ENCODE assay signal across 27 cellular contexts in the genomic region with DNA sequence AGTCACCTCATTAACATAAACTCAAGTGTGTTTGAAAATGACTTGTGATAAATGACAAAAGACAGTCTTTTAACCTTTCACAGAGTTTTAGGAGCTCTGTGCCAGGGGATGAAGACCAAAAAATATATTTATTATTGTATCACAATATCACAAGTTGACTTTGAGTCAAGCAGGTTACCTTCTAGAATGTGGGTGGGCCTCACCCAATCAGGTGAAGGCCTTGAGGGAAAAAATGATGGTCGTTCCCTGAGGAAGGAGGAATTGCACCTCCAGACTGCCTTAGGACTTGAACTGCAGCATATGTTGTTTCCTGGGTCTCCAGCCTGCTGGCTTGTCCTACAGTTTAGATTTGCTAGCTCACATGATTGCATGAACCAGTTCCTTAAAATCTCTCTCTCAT. TPM values are rescaled to one million over a fixed set of nuclear protein-coding genes. Genes with fewer than 3 reads are reported as not detected.
DNase-seq lines count a peak whose midpoint lies in the region; ATAC-seq, FAIRE-seq and TF ChIP-seq lines count a peak whose summit lies in the region.
"Had no signal": no experiment of that assay in that cellular context is flagged by ENCODE, and none has a peak within 500 bp of the region (broad histone marks: within the 10 kb centered on the region; RNA-seq: fewer than 3 reads in every experiment).

No MANE protein-coding gene starts in this region.

- TF ChIP-seq POLR2A in K562 (conservative IDR thresholded peaks at IDR 0.05), result no peak

- POLR2A ChIA-PET in HEK293 (lab: Yijun Ruan, JAX) (no interaction called here), HEK293T (lab: Yijun Ruan, JAX) (interaction anchor here (0.8 kb wide), 1 partner anchor 42 kb away, joined by 4 read pairs; the partner anchor contains the start of gene PANK3), K562 (lab: Yijun Ruan, JAX) (no interaction called here)

- no TSS peak for BruUV-seq in K562 (replicated peaks; lab: Mats Ljungman, UMichigan)

- H3K9me3 ChIP-seq in HEK293 (ENCODE audit: control insufficient read depth, insufficient read depth, low read depth, low read length), result no peaks in the 10 kb centered on the region
- no peaks in the 10 kb centered on the region for H3K9me3 ChIP-seq in K562 (replicated peaks; ENCODE audit: control insufficient read depth, insufficient read depth, low read depth, low read length)
- H3K9me3 ChIP-seq: BE2C, BLaER1 had no signal

- no peaks in the 10 kb centered on the region for H3K36me3 ChIP-seq in HEK293 (ENCODE audit: control insufficient read depth in 2 of 2, insufficient read depth in 1 of 2, low read length in 2 of 2)
- no peaks in the 10 kb centered on the region for H3K36me3 ChIP-seq in K562 (ENCODE audit: control insufficient read depth, insufficient read depth, low read length)
- H3K36me3 ChIP-seq: BE2C, BLaER1 had no signal

- TF ChIP-seq RAD21 in K562 (CRISPR knock-in tag; conservative IDR thresholded peaks at IDR 0.05 in 1 of 2, IDR thresholded peaks at IDR 0.05 in 1 of 2), result no peak

- no peak for TF ChIP-seq EP300 in K562 (IDR thresholded peaks at IDR 0.05; ENCODE audit: low read length)

- in situ Hi-C loops in K562 (cut with MboI), result no loop called here

- CTCF ChIA-PET in HEK293 (lab: Yijun Ruan, JAX), result interaction anchor here (0.8 kb wide), 1 partner anchor 11 kb away, joined by 5 read pairs; no protein-coding TSS in a partner anchor
- CTCF ChIA-PET in HEK293T (lab: Yijun Ruan, JAX), result interaction anchor here (0.9 kb wide), 1 partner anchor 10 kb away, joined by 3 read pairs; no protein-coding TSS in a partner anchor
- CTCF ChIA-PET in K562 (lab: Yijun Ruan, JAX; ENCODE audit: low intra/inter-chr PET ratio), result no interaction called here

- H3K9me1 ChIP-seq in K562 (ENCODE audit: control insufficient read depth, insufficient read depth, low read length), result no peaks in the 10 kb centered on the region

- H4K20me1 ChIP-seq in K562 (replicated peaks; ENCODE audit: control insufficient read depth, insufficient read depth, low read length), result no peaks in the 10 kb centered on the region
- H4K20me1 ChIP-seq: BLaER1 had no signal

- H3K4me1 ChIP-seq in HEK293 (ENCODE audit: control insufficient read depth, insufficient read depth, low read length), result no peaks in the 10 kb centered on the region
- no peaks in the 10 kb centered on the region for H3K4me1 ChIP-seq in K562 (replicated peaks in 1 of 2; ENCODE audit: control insufficient read depth in 2 of 2, insufficient read depth in 2 of 2, low read length in 2 of 2)
- H3K4me1 ChIP-seq: BE2C, BLaER1 had no signal

- H3K27ac ChIP-seq in HEK293 (ENCODE audit: extremely low read depth, low read depth, low read length) (no peak overlapping the region), K562 (ENCODE audit: extremely low read depth, low read depth, low read length) (no peak overlapping the region)
- H3K27ac ChIP-seq: BLaER1 had no signal

- FAIRE-seq in K562 (lab: Jason Lieb, UNC), result no peak
- FAIRE-seq: A204.1, GM12878, GM12892, GM18507, GM19239 had no signal

- no peak overlapping the region for H3K4me3 ChIP-seq in HEK293 (ENCODE audit: low read depth, low read length)
- H3K4me3 ChIP-seq in K562, result no peak overlapping the region
- H3K4me3 ChIP-seq: BLaER1, GM12878 had no signal

- H3K4me2 ChIP-seq in K562 (ENCODE audit: insufficient read depth, low read length), result no peak overlapping the region
- H3K4me2 ChIP-seq: BLaER1 had no signal

- peaks cover 3 to 7% of the 10 kb centered on the region in 2 experiments; a peak in 4 of 5 replicates for H3K27me3 ChIP-seq in K562 (ENCODE audit: control insufficient read depth in 2 of 2, insufficient read depth in 2 of 2, low read length in 2 of 2)
- H3K27me3 ChIP-seq: BE2C, BLaER1 had no signal

- intact Hi-C loops in K562 (cut with micrococcal nuclease), result no loop called here

- TF ChIP-seq CTCF in HEK293 (tag by site-specific recombination; IDR thresholded peaks at IDR 0.05) (no peak), K562 (IDR thresholded peaks at IDR 0.05 in 2 of 3, conservative IDR thresholded peaks at IDR 0.05 in 1 of 3; ENCODE audit: insufficient read depth in 2 of 3, low read depth in 1 of 3, low read length in 3 of 3) (no peak)

- H3K79me2 ChIP-seq in K562 (ENCODE audit: control insufficient read depth, insufficient read depth, low read length), result no peaks in the 10 kb centered on the region

- 0% methylated on average over 1 of the region's 1 CpG for WGBS in K562 (ENCODE audit: insufficient coverage, low coverage, missing lambda C conversion rate)

- no peak for ATAC-seq in K562
- ATAC-seq in left lobe of liver, result no peak
- ATAC-seq in GM18907 (IDR thresholded peaks at IDR 0.05; ENCODE audit: unreplicated experiment), result no peak
- ATAC-seq: GM12878 had no signal

- no peak overlapping the region for H3K9ac ChIP-seq in K562 (ENCODE audit: insufficient read depth in 1 of 2, low read depth in 2 of 2, low read length in 2 of 2)
- H3K9ac ChIP-seq: BLaER1 had no signal

- H2AFZ ChIP-seq in K562 (ENCODE audit: low read depth, low read length), result no peak overlapping the region

- DNase-seq in HEK293T (ENCODE audit: extremely low spot score) (no peak), K562 (ENCODE audit: extremely low read depth in 1 of 4, low spot score in 3 of 4) (no peak), left lobe of liver (ENCODE audit: low spot score) (no peak)
- DNase-seq in activated CD8-positive, alpha-beta memory T cell treated with anti-CD3 and anti-CD28 coated beads, Interleukin-2, amount 50 U/mL, for 48 hours, result no peak
- DNase-seq: 8988T; ACHN; BE2C; C1 segment of cervical spinal cord; CD4-positive, alpha-beta memory T cell; CD4-positive, CD25-positive, alpha-beta regulatory T cell; CD8-positive, alpha-beta memory T cell; COR-L47; DMS 273 treated with DMSO at 0.1 percent for 48 hours; DMS153; DMS53; DMS79; DND-41; EL; GDM1 had no signal

TF ChIP-seq in HEK293, 187 proteins besides CTCF, POLR2A, EP300 and RAD21:
- no peak for TF ChIP-seq ZNF132 (tag by site-specific recombination; IDR thresholded peaks at IDR 0.05; ENCODE audit: borderline replicate concordance)
- peak; percentile 99 for TF ChIP-seq ZNF10 (tag by site-specific recombination; IDR thresholded peaks at IDR 0.05)

TF ChIP-seq in HEK293T, 16 proteins besides CTCF, POLR2A, EP300 and RAD21:
- no peak for TF ChIP-seq ARNT (IDR thresholded peaks at IDR 0.05)
- TF ChIP-seq SP1 (IDR thresholded peaks at IDR 0.05), result no peak
- TF ChIP-seq, protein P1, sequence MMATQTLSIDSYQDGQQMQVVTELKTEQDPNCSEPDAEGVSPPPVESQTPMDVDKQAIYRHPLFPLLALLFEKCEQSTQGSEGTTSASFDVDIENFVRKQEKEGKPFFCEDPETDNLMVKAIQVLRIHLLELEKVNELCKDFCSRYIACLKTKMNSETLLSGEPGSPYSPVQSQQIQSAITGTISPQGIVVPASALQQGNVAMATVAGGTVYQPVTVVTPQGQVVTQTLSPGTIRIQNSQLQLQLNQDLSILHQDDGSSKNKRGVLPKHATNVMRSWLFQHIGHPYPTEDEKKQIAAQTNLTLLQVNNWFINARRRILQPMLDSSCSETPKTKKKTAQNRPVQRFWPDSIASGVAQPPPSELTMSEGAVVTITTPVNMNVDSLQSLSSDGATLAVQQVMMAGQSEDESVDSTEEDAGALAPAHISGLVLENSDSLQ (IDR thresholded peaks at IDR 0.05), result no peak
- TF ChIP-seq L3MBTL2 (conservative IDR thresholded peaks at IDR 0.05), result no peak
- no peak for TF ChIP-seq BHLHE40 (IDR thresholded peaks at IDR 0.05; ENCODE audit: borderline replicate concordance)
- TF ChIP-seq FOXK2 (IDR thresholded peaks at IDR 0.05), result no peak
- peak; percentile 72 for TF ChIP-seq FOXM1 (IDR thresholded peaks at IDR 0.05; ENCODE audit: borderline replicate concordance)
- TF ChIP-seq LEF1 (IDR thresholded peaks at IDR 0.05; ENCODE audit: borderline replicate concordance), result no peak
- no peak for TF ChIP-seq CTBP1 (IDR thresholded peaks at IDR 0.05; ENCODE audit: borderline replicate concordance)

TF ChIP-seq in K562, 482 proteins besides CTCF, POLR2A, EP300 and RAD21:
- no peak for TF ChIP-seq NCOA4 (IDR thresholded peaks at IDR 0.05; ENCODE audit: partially characterized antibody)
- TF ChIP-seq, protein P2, sequence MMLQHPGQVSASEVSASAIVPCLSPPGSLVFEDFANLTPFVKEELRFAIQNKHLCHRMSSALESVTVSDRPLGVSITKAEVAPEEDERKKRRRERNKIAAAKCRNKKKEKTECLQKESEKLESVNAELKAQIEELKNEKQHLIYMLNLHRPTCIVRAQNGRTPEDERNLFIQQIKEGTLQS (IDR thresholded peaks at IDR 0.05), result no peak
- TF ChIP-seq, protein P2 (CRISPR knock-in tag; conservative IDR thresholded peaks at IDR 0.05), result no peak
- peak; percentile 78 for TF ChIP-seq RBM25 (IDR thresholded peaks at IDR 0.05; ENCODE audit: low read depth, low read length, severe bottlenecking)
- peak; percentile 100 for TF ChIP-seq ZNF134 (CRISPR knock-in tag; conservative IDR thresholded peaks at IDR 0.05)
- peak; percentile 42; the same call in 1 of the 2 replicates for TF ChIP-seq FOXM1 (IDR thresholded peaks at IDR 0.05; ENCODE audit: low read depth)
- TF ChIP-seq FOXM1 (CRISPR knock-in tag; IDR thresholded peaks at IDR 0.05; ENCODE audit: low read depth), result no peak

RNA-seq across cellular contexts. Expression of gene PANK3, which starts 41.6 kb away (rescaled TPM):
- 12.4 and 49.0 TPM in 2 replicates for total RNA-seq in K562 (2011; cell fraction: chromatin; rRNA removed; ENCODE audit: low replicate concordance)
- total RNA-seq in K562 (2011; cell fraction: nucleolus; rRNA removed), result 6.7 and 10.3 TPM in 2 replicates
- 23.2 and 50.5 TPM in 2 replicates for total RNA-seq in K562 (2011; cell fraction: nucleoplasm; rRNA removed)
- total RNA-seq in K562 (2014; rRNA removed), result 23.2 and 25.1 TPM in 2 replicates
- 50.4 and 57.6 TPM in 2 replicates for total RNA-seq in K562 (2014; rRNA removed; fragmentation: Illumina TruSeq; extraction: Trizol)
- 40.1 and 44.9 TPM in 2 replicates for total RNA-seq in K562 (2015; rRNA removed; fragmentation: Illumina TruSeq; extraction: Trizol)
- 42.9 and 48.4 TPM in 2 replicates for total RNA-seq in K562 (2021)
- polyA plus RNA-seq in K562 (2011; rRNA removed), result 33.2 and 37.3 TPM in 2 replicates
- polyA plus RNA-seq in K562 (2011; cell fraction: cytosol; rRNA removed), result 4.7 and 14.5 TPM in 2 replicates
- polyA plus RNA-seq in K562 (2011; cell fraction: nucleus; rRNA removed), result 11.1 and 16.7 TPM in 2 replicates
- 15.8 and 20.9 TPM in 2 replicates for polyA plus RNA-seq in K562 (2012)
- polyA plus RNA-seq in K562 (2014; fragmentation: Illumina TruSeq; extraction: Trizol), result 23.4 and 29.7 TPM in 2 replicates
- polyA plus RNA-seq in K562 (2014; fragmentation: Nextera tagmentation; extraction: Ambion mirVana), result 1 to 10 TPM; 5.9 to 6.0 TPM
- 16.9 and 19.7 TPM in 2 replicates for polyA plus RNA-seq in K562 (2014; rRNA removed)
- polyA minus RNA-seq in K562 (2011; rRNA and poly(A)+ RNA removed), result 53.9 and 66.0 TPM in 2 replicates
- polyA minus RNA-seq in K562 (2011; cell fraction: cytosol; rRNA and poly(A)+ RNA removed), result 21.9 and 26.5 TPM in 2 replicates
- polyA minus RNA-seq in K562 (2011; cell fraction: nucleus; rRNA and poly(A)+ RNA removed), result 14.5 and 26.3 TPM in 2 replicates
- total RNA-seq in left lobe of liver, result 41.3 TPM
